Comparison of ENCODE assay signal across 8 cellular contexts in genomic region chr11:46845740-46846509, GRCh38. TPM values are rescaled to one million over a fixed set of nuclear protein-coding genes. Genes with fewer than 3 reads are reported as not detected.
DNase-seq lines count a peak whose midpoint lies in the region; ATAC-seq and TF ChIP-seq lines count a peak whose summit lies in the region.

TSS of gene CKAP5 (minus strand) at chr11:46846280. CDS start at chr11:46821231, 25,049 bp downstream.

- H3K27me3 Mint-ChIP-seq in nephron (ENCODE audit: low read depth), result no peaks in the 10 kb centered on the region

- peak; percentile 94 for TF ChIP-seq POLR2A in Raji (IDR thresholded peaks at IDR 0.05; ENCODE audit: insufficient read depth, low read depth, low read length)

- peak; percentile 97 for ATAC-seq in stimulated activated naive CD8-positive, alpha-beta T cell treated with anti-CD3 and anti-CD28 coated beads, Interleukin-15, Interleukin-2, amounts not matched to agents 100 U/mL and 50 U/mL, for 24 hours

- DNase-seq in ELR (ENCODE audit: low read depth), result peak; percentile 94
- DNase-seq in H4 (ENCODE audit: low spot score), result peak; percentile 81
- peak; percentile 88 for DNase-seq in LoVo (ENCODE audit: low spot score)
- peak; percentile 95 for DNase-seq in activated effector memory CD4-positive, alpha-beta T cell treated with anti-CD3 and anti-CD28 coated beads, Interleukin-2, amount 50 U/mL, for 16 hours
- DNase-seq in fibroblast of the conjunctiva (ENCODE audit: low read depth), result peak; percentile 74
- DNase-seq in stimulated activated naive CD8-positive, alpha-beta T cell treated with anti-CD3 and anti-CD28 coated beads, Interleukin-15, Interleukin-2, amounts not matched to agents 100 U/mL and 50 U/mL, for 24 hours, result peak; percentile 90

- H3K27ac Mint-ChIP-seq in nephron, result peak within 1 kb of the TSS; percentile 65 to 99 (median 97)

- peak within 1 kb of the TSS; percentile 99 to 100 (median 99) for H3K4me3 Mint-ChIP-seq in nephron

- H3K36me3 Mint-ChIP-seq in nephron (ENCODE audit: low read depth), result peaks cover 7% of the 10 kb centered on the region

- no peaks in the 10 kb centered on the region for H3K9me3 Mint-ChIP-seq in nephron

- no peak for TF ChIP-seq CTCF in nephron (IDR thresholded peaks at IDR 0.05; ENCODE audit: unreplicated experiment in 3 of 3)

- peaks cover 29% of the 10 kb centered on the region for H3K4me1 Mint-ChIP-seq in nephron

RNA-seq across cellular contexts. Expression of gene CKAP5, which starts in this region (rescaled TPM):
- total RNA-seq in H4 (2014; rRNA removed; shearing (Covaris generic)), result 54.6 and 71.4 TPM in 2 replicates

Comparison
In these comparisons a context has a peak if more than half of its experiments do, and no peak if none do; other contexts are left out.
1. Peak in every context shown above with its lines: DNase-seq and ATAC-seq.